14 cellular contexts compared by ENCODE assay signal in genomic region chr22:33057363-33057995, GRCh38. TPM values are rescaled to one million over a fixed set of nuclear protein-coding genes. Genes with fewer than 3 reads are reported as not detected.
A peak's percentile ranks its signal among the peaks of the same experiment; 100 is the strongest.
DNase-seq lines count a peak whose midpoint lies in the region; ATAC-seq and TF ChIP-seq lines count a peak whose summit lies in the region.
"Had no signal": no experiment of that assay in that cellular context is flagged by ENCODE, and none has a peak within 500 bp of the region (broad histone marks: within the 10 kb centered on the region; RNA-seq: fewer than 3 reads in every experiment).

No MANE protein-coding gene starts in this region.

- no peak for TF ChIP-seq EP300 in esophagus muscularis mucosa (IDR thresholded peaks at IDR 0.05)

- H3K4me2 ChIP-seq in neuronal stem cell (ENCODE audit: insufficient read depth, low read length, poor library complexity, severe bottlenecking), result peak overlapping the region; percentile 87

- H2BK120ac ChIP-seq in neuronal stem cell (ENCODE audit: low read depth, low read length), result no peak overlapping the region

- intact Hi-C loops in esophagus muscularis mucosa (cut with DNase I), result no loop called here

- ATAC-seq in GM19455 (IDR thresholded peaks at IDR 0.05; ENCODE audit: unreplicated experiment) (no peak), HG03159 (IDR thresholded peaks at IDR 0.05; ENCODE audit: unreplicated experiment) (no peak)

- peak overlapping the region; percentile 97 for H3K18ac ChIP-seq in neuronal stem cell (ENCODE audit: low read length)

- peak overlapping the region; percentile 85 for H2AFZ ChIP-seq in neuronal stem cell (ENCODE audit: low read length)

- H3K9ac ChIP-seq in neuronal stem cell (ENCODE audit: low read depth, low read length, poor library complexity), result peak overlapping the region; percentile 92

- no peak overlapping the region for H3K14ac ChIP-seq in neuronal stem cell (ENCODE audit: low read length)

- H3K9me3 ChIP-seq in esophagus muscularis mucosa (peaks cover 0 to 7% (median 0%) of the 10 kb centered on the region in 4 donors), neuronal stem cell (replicated peaks in 1 of 2; ENCODE audit: control insufficient read depth in 2 of 2, insufficient read depth in 1 of 2, low read depth in 1 of 2, low read length in 2 of 2) (peaks cover 0 to 2% of the 10 kb centered on the region in 2 donors)

- H3K79me1 ChIP-seq in neuronal stem cell (ENCODE audit: low read depth, low read length), result no peaks in the 10 kb centered on the region

- no peak overlapping the region for H3K27ac ChIP-seq in esophagus muscularis mucosa (replicated peaks in 1 of 4)
- H3K27ac ChIP-seq in neuronal stem cell (replicated peaks; ENCODE audit: low read length), result no peak overlapping the region

- peak overlapping the region; percentile 25 to 47 (median 43) for H3K4me3 ChIP-seq in esophagus muscularis mucosa
- peak overlapping the region in 1 of 2 donors; percentile 88 for H3K4me3 ChIP-seq in neuronal stem cell (ENCODE audit: low read length in 2 of 2)

- H3K27me3 ChIP-seq in esophagus muscularis mucosa (peaks cover 0 to 84% (median 28%) of the 10 kb centered on the region in 4 donors), neuronal stem cell (ENCODE audit: control insufficient read depth in 3 of 3, insufficient read depth in 3 of 3, low read depth in 1 of 3, low read length in 3 of 3) (peaks cover 0 to 55% (median 14%) of the 10 kb centered on the region in 3 experiments)

- H4K8ac ChIP-seq in neuronal stem cell (ENCODE audit: low read depth, low read length), result no peak overlapping the region

- no peak overlapping the region for H2BK5ac ChIP-seq in neuronal stem cell (ENCODE audit: low read length)

- no peak for TF ChIP-seq CTCF in esophagus muscularis mucosa (IDR thresholded peaks at IDR 0.05)

- WGBS in esophagus muscularis mucosa, result 19% methylated on average over 12 of the region's 16 CpGs
- WGBS in neuronal stem cell (ENCODE audit: extremely low coverage in 2 of 2, insufficient read length in 2 of 2, insufficient replicate concordance in 1 of 2), 2 donors, result no CpG with 5 or more reads among the region's 16 CpGs

- no peak overlapping the region for H4K91ac ChIP-seq in neuronal stem cell (ENCODE audit: low read depth, low read length, poor library complexity)

- DNase-seq in ELF-1 (ENCODE audit: low read depth, low spot score) (peak; percentile 37), NCI-H146 (lab: John Stamatoyannopoulos, UW) (peak; percentile 28), esophagus muscularis mucosa (ENCODE audit: extremely low spot score) (no peak), neuronal stem cell (ENCODE audit: low spot score) (no peak), COR-L47 (lab: John Stamatoyannopoulos, UW) (no peak), NOMO-1 (lab: John Stamatoyannopoulos, UW; ENCODE audit: unreplicated experiment in 2 of 2) (no peak)
- DNase-seq: activated gamma-delta T cell treated with Interleukin-2 at 50 U/mL for 16 hours; CD8-positive, alpha-beta memory T cell; cerebellar nuclear complex; NCI-H1417 treated with DMSO at 0.1 percent for 48 hours had no signal

- TF ChIP-seq POLR2A in esophagus muscularis mucosa (IDR thresholded peaks at IDR 0.05; ENCODE audit: low read depth), result no peak

- peak overlapping the region; percentile 45 for H2BK15ac ChIP-seq in neuronal stem cell (ENCODE audit: low read length)

- H3K4ac ChIP-seq in neuronal stem cell (ENCODE audit: low read length), result no peak overlapping the region

- H3K36me3 ChIP-seq in esophagus muscularis mucosa (no peaks in the 10 kb centered on the region), neuronal stem cell (replicated peaks in 1 of 2; ENCODE audit: control insufficient read depth in 2 of 2, insufficient read depth in 2 of 2, low read length in 2 of 2) (no peaks in the 10 kb centered on the region)

- no peak overlapping the region for H3K23ac ChIP-seq in neuronal stem cell (ENCODE audit: low read depth, low read length, poor library complexity)

- no peak overlapping the region for H2BK12ac ChIP-seq in neuronal stem cell (ENCODE audit: low read length)

- no peak overlapping the region for H2AK5ac ChIP-seq in neuronal stem cell (ENCODE audit: low read depth, low read length)

- H3K4me1 ChIP-seq in esophagus muscularis mucosa (peaks cover 6 to 13% (median 12%) of the 10 kb centered on the region in 4 donors), neuronal stem cell (ENCODE audit: control insufficient read depth in 2 of 2, insufficient read depth in 1 of 2, low read depth in 1 of 2, low read length in 2 of 2) (peaks cover 0 to 4% of the 10 kb centered on the region in 2 donors)

RNA-seq across cellular contexts. Expression of gene SYN3, which starts 0.7 kb away (rescaled TPM):
- total RNA-seq in esophagus muscularis mucosa, result under 1 TPM; under 0.01 to 0.58 (median 0.14) TPM
- polyA plus RNA-seq in neuronal stem cell (2013, experiment 1 of 2), result 2.1 TPM
- 2.2 TPM for polyA plus RNA-seq in neuronal stem cell (2013, experiment 2 of 2)
- total RNA-seq: CD8-positive, alpha-beta memory T cell; HT-29; T-helper 1 cell treated with Interleukin-12 subunit alpha and Interleukin-12 subunit beta and Interleukin-4 antibody, amounts not matched to agents 30 ng/mL and 1 ng/mL, for 36 hours had no signal
- polyA plus RNA-seq: CD8-positive, alpha-beta memory T cell had no signal

Comparison
In these comparisons a context has a peak if more than half of its experiments do, and no peak if none do; other contexts are left out.
1. DNase-seq: peak in ELF-1 (single experiment) and NCI-H146 (single experiment); none in esophagus muscularis mucosa (single experiment), neuronal stem cell (single experiment), COR-L47 (single experiment) and NOMO-1 (0 of 2).